Comparison of ENCODE assay signal across 8 cellular contexts in the genomic region with DNA sequence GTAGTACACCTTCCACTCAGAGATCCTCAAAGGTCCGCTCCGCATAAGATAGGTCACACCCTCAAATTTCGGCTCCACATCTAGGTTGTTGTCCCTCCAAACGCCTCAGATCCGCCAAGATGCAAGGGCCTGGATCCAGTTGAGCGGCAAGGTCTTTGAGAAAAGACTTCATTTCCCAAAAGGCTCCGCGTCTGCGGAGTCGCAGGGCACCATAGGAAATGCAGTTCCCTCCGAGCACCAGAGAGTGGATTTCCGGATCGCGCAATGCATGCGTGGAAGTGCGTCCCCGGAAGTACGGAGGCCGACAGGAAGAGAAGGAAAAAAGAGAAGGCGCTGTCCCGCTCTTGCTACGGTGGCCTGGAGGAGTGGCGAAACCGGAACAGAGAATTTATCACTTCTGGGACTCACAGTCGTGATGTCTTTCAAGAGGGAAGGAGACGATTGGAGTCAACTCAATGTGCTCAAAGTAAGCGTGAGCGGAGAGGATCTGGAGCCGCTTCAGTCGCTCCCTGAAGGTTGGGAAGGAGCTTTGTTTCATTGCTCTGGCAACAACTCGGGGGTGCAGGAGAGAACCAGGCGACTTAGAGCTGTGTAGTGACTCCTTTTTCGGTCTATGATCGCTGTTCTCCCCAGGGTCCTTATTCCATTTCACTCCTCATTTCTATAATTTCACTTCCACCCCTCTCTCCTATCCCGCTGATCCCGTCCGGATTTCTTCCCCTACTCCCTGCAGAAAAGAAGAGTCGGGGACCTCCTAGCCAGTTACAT. TPM values are rescaled to one million over a fixed set of nuclear protein-coding genes. Genes with fewer than 3 reads are reported as not detected.
A peak's percentile ranks its signal among the peaks of the same experiment; 100 is the strongest.
DNase-seq lines count a peak whose midpoint lies in the region; ATAC-seq and TF ChIP-seq lines count a peak whose summit lies in the region.

Gene LYSMD1, minus strand, starts transcription at position 165 of the 768 bp plus-strand sequence. CDS start 644 bp downstream, outside the sequence.
A gene with protein sequence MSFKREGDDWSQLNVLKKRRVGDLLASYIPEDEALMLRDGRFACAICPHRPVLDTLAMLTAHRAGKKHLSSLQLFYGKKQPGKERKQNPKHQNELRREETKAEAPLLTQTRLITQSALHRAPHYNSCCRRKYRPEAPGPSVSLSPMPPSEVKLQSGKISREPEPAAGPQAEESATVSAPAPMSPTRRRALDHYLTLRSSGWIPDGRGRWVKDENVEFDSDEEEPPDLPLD (plus strand): TSS at position 407 of the 768 bp plus-strand sequence. CDS start 9 bp downstream, at position 416.

- ATAC-seq in CD4-positive, CD25-positive, alpha-beta regulatory T cell (ENCODE audit: low read depth in 2 of 2): peak; percentile 96
- ATAC-seq in GM19438 (IDR thresholded peaks at IDR 0.05; ENCODE audit: low read depth, unreplicated experiment) (peak; percentile 91), HG03571 (IDR thresholded peaks at IDR 0.05; ENCODE audit: unreplicated experiment) (peak; percentile 86)

- TF ChIP-seq CTCF in dorsolateral prefrontal cortex (IDR thresholded peaks at IDR 0.05 in 54 of 56, conservative IDR thresholded peaks at IDR 0.05 in 2 of 56; ENCODE audit: low read depth in 1 of 56, partially characterized antibody in 56 of 56): peak in 46 of 56 donors; percentile 7 to 64 (median 40)
- TF ChIP-seq CTCF in liver (IDR thresholded peaks at IDR 0.05; ENCODE audit: low read depth, low read length, missing input control): peak; percentile 14

- DNase-seq in CD4-positive, CD25-positive, alpha-beta regulatory T cell: peak; percentile 95 to 99 (median 97)
- DNase-seq in NCI-H82 (lab: John Stamatoyannopoulos, UW): peak; percentile 100
- DNase-seq in activated CD4-positive, alpha-beta memory T cell treated with anti-CD3 and anti-CD28 coated beads for 36 hours: peak; percentile 99
- DNase-seq in dorsolateral prefrontal cortex: peak; percentile 94 to 98 (median 96)
- peak; percentile 92 for DNase-seq in stimulated activated CD4-positive, alpha-beta T cell treated with anti-CD3 and anti-CD28 coated beads, Interleukin-4, amount 100 ng/mL, for 1 hour

- H3K4me1 ChIP-seq in CD4-positive, CD25-positive, alpha-beta regulatory T cell (ENCODE audit: control insufficient read depth, insufficient read depth, low read length, poor library complexity, severe bottlenecking): peaks cover 28% of the 10 kb centered on the region
- H3K4me1 ChIP-seq in liver (ENCODE audit: control insufficient read depth in 4 of 4, insufficient read depth in 4 of 4, low read length in 3 of 4): peaks cover 3 to 31% (median 22%) of the 10 kb centered on the region in 4 donors

- WGBS in liver: under 1% methylated on average over 38 of the region's 38 CpGs

- peak; percentile 48 to 55 for TF ChIP-seq RAD21 in liver (IDR thresholded peaks at IDR 0.05)

- no peaks in the 10 kb centered on the region for H3K27me3 ChIP-seq in CD4-positive, CD25-positive, alpha-beta regulatory T cell (ENCODE audit: control insufficient read depth, insufficient read depth, low read length)
- H3K27me3 ChIP-seq in dorsolateral prefrontal cortex: no peaks in the 10 kb centered on the region
- no peaks in the 10 kb centered on the region for H3K27me3 ChIP-seq in liver (ENCODE audit: control insufficient read depth in 4 of 4, insufficient read depth in 4 of 4, low read length in 3 of 4)

- H3K4me3 Mint-ChIP-seq in CD4-positive, CD25-positive, alpha-beta regulatory T cell: peak within 1 kb of the TSS; percentile 95 to 98 (median 96)
- H3K4me3 Mint-ChIP-seq in activated CD4-positive, alpha-beta memory T cell treated with anti-CD3 and anti-CD28 coated beads for 36 hours: peak within 1 kb of the TSS; percentile 92

- no peaks in the 10 kb centered on the region for H3K9me3 Mint-ChIP-seq in CD4-positive, CD25-positive, alpha-beta regulatory T cell
- H3K9me3 Mint-ChIP-seq in activated CD4-positive, alpha-beta memory T cell treated with anti-CD3 and anti-CD28 coated beads for 36 hours: no peaks in the 10 kb centered on the region

- H3K4me3 ChIP-seq in CD4-positive, CD25-positive, alpha-beta regulatory T cell (ENCODE audit: low read depth, low read length): peak within 1 kb of the TSS; percentile 100
- peak within 1 kb of the TSS; percentile 57 to 98 (median 81) for H3K4me3 ChIP-seq in dorsolateral prefrontal cortex
- H3K4me3 ChIP-seq in liver (ENCODE audit: low read depth in 1 of 3, low read length in 3 of 3): peak within 1 kb of the TSS; percentile 56 to 99 (median 88)

- peaks cover 37% of the 10 kb centered on the region for H3K36me3 ChIP-seq in CD4-positive, CD25-positive, alpha-beta regulatory T cell (ENCODE audit: control insufficient read depth, insufficient read depth, low read length)
- H3K36me3 ChIP-seq in liver (ENCODE audit: control insufficient read depth in 4 of 4, insufficient read depth in 3 of 4, low read depth in 1 of 4, low read length in 3 of 4): peaks cover 0 to 20% (median 5%) of the 10 kb centered on the region in 4 donors

- H3K27me3 Mint-ChIP-seq in CD4-positive, CD25-positive, alpha-beta regulatory T cell: peaks cover 6% of the 10 kb centered on the region
- H3K27me3 Mint-ChIP-seq in activated CD4-positive, alpha-beta memory T cell treated with anti-CD3 and anti-CD28 coated beads for 36 hours: peaks cover 2% of the 10 kb centered on the region

- peaks cover 6 to 74% (median 35%) of the 10 kb centered on the region in 4 donors for H3K4me1 Mint-ChIP-seq in CD4-positive, CD25-positive, alpha-beta regulatory T cell
- peaks cover 49% of the 10 kb centered on the region for H3K4me1 Mint-ChIP-seq in activated CD4-positive, alpha-beta memory T cell treated with anti-CD3 and anti-CD28 coated beads for 36 hours (ENCODE audit: low read depth)

- no peaks in the 10 kb centered on the region for H3K9me3 ChIP-seq in CD4-positive, CD25-positive, alpha-beta regulatory T cell (ENCODE audit: control insufficient read depth in 2 of 2, low read length in 2 of 2)
- no peaks in the 10 kb centered on the region for H3K9me3 ChIP-seq in liver (ENCODE audit: control insufficient read depth in 4 of 4, low read length in 3 of 4)

- H3K27ac ChIP-seq in CD4-positive, CD25-positive, alpha-beta regulatory T cell (ENCODE audit: insufficient read depth, low read length, poor library complexity, severe bottlenecking): peak within 1 kb of the TSS; percentile 70
- H3K27ac ChIP-seq in dorsolateral prefrontal cortex (peak within 1 kb of the TSS; percentile 30 to 98 (median 89)), liver (ENCODE audit: low read depth in 1 of 2, low read length in 2 of 2) (peak within 1 kb of the TSS; percentile 74 to 84)

- peak within 1 kb of the TSS; percentile 89 to 97 (median 97) for H3K27ac Mint-ChIP-seq in CD4-positive, CD25-positive, alpha-beta regulatory T cell
- H3K27ac Mint-ChIP-seq in activated CD4-positive, alpha-beta memory T cell treated with anti-CD3 and anti-CD28 coated beads for 36 hours: peak within 1 kb of the TSS; percentile 92

- intact Hi-C loops in activated CD4-positive, alpha-beta memory T cell treated with anti-CD3 and anti-CD28 coated beads for 36 hours (cut with micrococcal nuclease): loop anchor here (1.0 to 2.0 kb wide), 6 partner anchors 9 to 115 kb away; partner anchors contain the start of genes GABPB2, PIP5K1A, PSMD4 and VPS72
- intact Hi-C loops in dorsolateral prefrontal cortex (cut with DNase I): loop anchor here in 1 of 2 donors (2.0 to 5.0 kb wide), 3 partner anchors 19 to 233 kb away; partner anchors contain the start of genes MINDY1, PRUNE1, PSMB4 and SEMA6C

- POLR2A ChIA-PET in activated CD4-positive, alpha-beta memory T cell treated with anti-CD3 and anti-CD28 coated beads for 36 hours (lab: Charles Lee): interaction anchor here (0.6 to 3.4 kb wide), 6 partner anchors 9 to 70 kb away, joined by 3 to 18 read pairs (median 6); partner anchors contain the start of genes TNFAIP8L2 and VPS72

- H3K9ac ChIP-seq in liver (ENCODE audit: low read depth in 1 of 2, low read length in 2 of 2): peak within 1 kb of the TSS; percentile 90 to 91

- CTCF ChIA-PET in activated CD4-positive, alpha-beta memory T cell treated with anti-CD3 and anti-CD28 coated beads for 36 hours (lab: Charles Lee): interaction anchor here (1.1 to 1.4 kb wide), 5 partner anchors 9 to 95 kb away, joined by 3 to 4 read pairs (median 4); partner anchors contain the start of genes GABPB2 and TNFAIP8L2

- H3K36me3 Mint-ChIP-seq in CD4-positive, CD25-positive, alpha-beta regulatory T cell: peaks cover 29% of the 10 kb centered on the region
- peaks cover 32% of the 10 kb centered on the region for H3K36me3 Mint-ChIP-seq in activated CD4-positive, alpha-beta memory T cell treated with anti-CD3 and anti-CD28 coated beads for 36 hours

TF ChIP-seq in liver, 16 proteins besides CTCF, POLR2A, EP300 and RAD21 (continues in another document):
- TF ChIP-seq RXRA (IDR thresholded peaks at IDR 0.05) (peak; percentile 67 to 82), FOXA2 (IDR thresholded peaks at IDR 0.05) (peak; percentile 45), ATF3 (IDR thresholded peaks at IDR 0.05) (peak; percentile 87), MAX (IDR thresholded peaks at IDR 0.05) (peak; percentile 99), JUND (IDR thresholded peaks at IDR 0.05) (peak; percentile 69 to 90), GABPA (IDR thresholded peaks at IDR 0.05 in 1 of 2, conservative IDR thresholded peaks at IDR 0.05 in 1 of 2) (peak; percentile 89 to 99), EGR1 (IDR thresholded peaks at IDR 0.05; ENCODE audit: low read depth in 2 of 2) (peak; percentile 96 to 98), FOXA1 (IDR thresholded peaks at IDR 0.05) (peak; percentile 68), TAF1 (conservative IDR thresholded peaks at IDR 0.05) (peak; percentile 86)

RNA-seq across cellular contexts. Expression of gene LYSMD1, which starts in this region (rescaled TPM):
- total RNA-seq in CD4-positive, CD25-positive, alpha-beta regulatory T cell: 0.54 TPM
- polyA plus RNA-seq in CD4-positive, CD25-positive, alpha-beta regulatory T cell: under 1 TPM in 3 of 4 donors, not detected in 1; 0.14 to 0.18 (median 0.14) TPM
- total RNA-seq in activated CD4-positive, alpha-beta memory T cell treated with anti-CD3 and anti-CD28 coated beads for 36 hours: 1 to 10 TPM; 1.8 to 2.6 TPM
- total RNA-seq in dorsolateral prefrontal cortex: 10 to 100 TPM; 11.8 to 24.4 (median 17.1) TPM
- total RNA-seq in liver: 1 to 10 TPM; 2.8 to 4.4 TPM
- polyA plus RNA-seq in liver: 1 to 10 TPM; 3.5 to 5.3 TPM

RNA-seq across cellular contexts. Expression of the second gene that starts in this region (rescaled TPM):
- total RNA-seq in CD4-positive, CD25-positive, alpha-beta regulatory T cell: 51.0 TPM
- 100 to 1,000 TPM in 1 of 4 donors, 10 to 100 TPM in 3; 74.3 to 104 (median 90.5) TPM for polyA plus RNA-seq in CD4-positive, CD25-positive, alpha-beta regulatory T cell
- total RNA-seq in activated CD4-positive, alpha-beta memory T cell treated with anti-CD3 and anti-CD28 coated beads for 36 hours: 10 to 100 TPM; 67.5 to 67.8 TPM
- total RNA-seq in dorsolateral prefrontal cortex (10 to 100 TPM; 20.8 to 38.5 (median 28.7) TPM), liver (10 to 100 TPM in 1 of 2 donors, 1 to 10 TPM in 1; 4.8 to 11.3 TPM)
- polyA plus RNA-seq in liver: 10 to 100 TPM in 1 of 2 donors, 1 to 10 TPM in 1; 9.7 to 14.3 TPM

Comparison
In these comparisons a context has a peak if more than half of its experiments do, and no peak if none do; other contexts are left out.
1. Peak in every context shown above with its lines: DNase-seq, ATAC-seq, H3K4me3 ChIP-seq and H3K27ac ChIP-seq.
2. RNA of the second gene that starts in this region (polyA plus RNA-seq): 74.3 to 104 TPM in CD4-positive, CD25-positive, alpha-beta regulatory T cell; 9.7 to 14.3 TPM in liver; every median in the first group is over 4 times any median in the second.